In genomic region chr14:61700104-61700886, GRCh38 we compare ENCODE assay signal across 9 cellular contexts. TPM values are rescaled to one million over a fixed set of nuclear protein-coding genes. Genes with fewer than 3 reads are reported as not detected.
DNase-seq lines count a peak whose midpoint lies in the region; ATAC-seq and TF ChIP-seq lines count a peak whose summit lies in the region.
"Had no signal": no experiment of that assay in that cellular context is flagged by ENCODE, and none has a peak within 500 bp of the region (broad histone marks: within the 10 kb centered on the region; RNA-seq: fewer than 3 reads in every experiment).

No MANE protein-coding gene starts in this region.

- H3K9ac ChIP-seq in trophoblast cell (ENCODE audit: low read length), result no peak overlapping the region

- H3K9me3 ChIP-seq in trophoblast cell (ENCODE audit: insufficient read depth, low read depth, low read length), result no peaks in the 10 kb centered on the region

- TF ChIP-seq POLR2A in NB4 (IDR thresholded peaks at IDR 0.05; ENCODE audit: extremely low read depth, insufficient read length), result no peak

- H3K79me1 ChIP-seq in trophoblast cell (ENCODE audit: low read length), result peaks cover 9% of the 10 kb centered on the region

- peaks cover 44% of the 10 kb centered on the region for H3K36me3 Mint-ChIP-seq in dendritic cell treated with granulocyte-macrophage colony-stimulating factor and Interleukin-4, amounts not matched to agents 40 ng/mL and 50 ng/mL, for 4 days (ENCODE audit: low read depth)

- no peaks in the 10 kb centered on the region for H3K27me3 Mint-ChIP-seq in dendritic cell treated with granulocyte-macrophage colony-stimulating factor and Interleukin-4, amounts not matched to agents 40 ng/mL and 50 ng/mL, for 4 days

- no peak overlapping the region for H3K23ac ChIP-seq in trophoblast cell (ENCODE audit: low read length)

- no peak overlapping the region for H4K12ac ChIP-seq in trophoblast cell (ENCODE audit: low read depth, low read length)

- no peaks in the 10 kb centered on the region for H3K9me3 Mint-ChIP-seq in dendritic cell treated with granulocyte-macrophage colony-stimulating factor and Interleukin-4, amounts not matched to agents 40 ng/mL and 50 ng/mL, for 4 days

- H3K4me1 ChIP-seq in trophoblast cell (ENCODE audit: control insufficient read depth in 1 of 2, insufficient read depth in 2 of 2, low read length in 2 of 2), result no peaks in the 10 kb centered on the region

- H3K36me3 ChIP-seq in trophoblast cell (ENCODE audit: control insufficient read depth in 1 of 2, insufficient read depth in 2 of 2, low read length in 2 of 2), result no peaks in the 10 kb centered on the region

- no peak overlapping the region for H2BK120ac ChIP-seq in trophoblast cell (ENCODE audit: insufficient read depth, low read length, poor library complexity)

- WGBS in trophoblast cell (ENCODE audit: extremely low coverage, insufficient coverage, insufficient read length), result no CpG with 5 or more reads among the region's 2 CpGs

- peak overlapping the region; percentile 52 for H3K4me3 Mint-ChIP-seq in dendritic cell treated with granulocyte-macrophage colony-stimulating factor and Interleukin-4, amounts not matched to agents 40 ng/mL and 50 ng/mL, for 4 days

- peak overlapping the region; percentile 47 for H3K4me2 ChIP-seq in trophoblast cell (ENCODE audit: low read length)

- H3K27me3 ChIP-seq in trophoblast cell (ENCODE audit: insufficient read depth, low read length), result no peaks in the 10 kb centered on the region

- DNase-seq in NB4 (ENCODE audit: low read depth) (no peak), trophoblast cell (no peak), amniotic stem cell (lab: John Stamatoyannopoulos, UW) (no peak), posterior vena cava (ENCODE audit: low spot score) (no peak)
- DNase-seq: NCI-H2081, SIG-M5 had no signal

- intact Hi-C loops in dendritic cell treated with granulocyte-macrophage colony-stimulating factor and Interleukin-4, amounts not matched to agents 40 ng/mL and 50 ng/mL, for 4 days (cut with micrococcal nuclease), result no loop called here
- intact Hi-C loops in posterior vena cava (cut with DNase I), result no loop called here

- H2AK5ac ChIP-seq in trophoblast cell (ENCODE audit: low read length), result no peak overlapping the region

- H3K18ac ChIP-seq in trophoblast cell (ENCODE audit: low read length), result no peak overlapping the region

- H4K91ac ChIP-seq in trophoblast cell (ENCODE audit: low read depth, low read length), result no peak overlapping the region

- H3K4me3 ChIP-seq in GM08714 (ENCODE audit: low read length) (peak overlapping the region; percentile 19; the same call in 1 of the 2 replicates), NB4 (ENCODE audit: low read depth, low read length) (peak overlapping the region; percentile 6), trophoblast cell (ENCODE audit: low read depth, low read length) (no peak overlapping the region)

- no peak overlapping the region for H2BK5ac ChIP-seq in trophoblast cell (ENCODE audit: low read depth, low read length, poor library complexity)

- no peak overlapping the region for H4K8ac ChIP-seq in trophoblast cell (ENCODE audit: low read depth, low read length)

- ATAC-seq in HG02884 (IDR thresholded peaks at IDR 0.05; ENCODE audit: unreplicated experiment), result no peak

- H3K27ac ChIP-seq in trophoblast cell (ENCODE audit: low read depth, low read length), result no peak overlapping the region

- no peak for TF ChIP-seq CTCF in NB4 (IDR thresholded peaks at IDR 0.05; ENCODE audit: low read depth, low read length)

- peaks cover 18% of the 10 kb centered on the region for H3K79me2 ChIP-seq in trophoblast cell (ENCODE audit: control insufficient read depth, insufficient read depth, low read length, poor library complexity)

- H3K27ac Mint-ChIP-seq in dendritic cell treated with granulocyte-macrophage colony-stimulating factor and Interleukin-4, amounts not matched to agents 40 ng/mL and 50 ng/mL, for 4 days, result no peak overlapping the region

- peak overlapping the region; percentile 47 for H3K4ac ChIP-seq in trophoblast cell (ENCODE audit: low read depth, low read length)

- H3K4me1 Mint-ChIP-seq in dendritic cell treated with granulocyte-macrophage colony-stimulating factor and Interleukin-4, amounts not matched to agents 40 ng/mL and 50 ng/mL, for 4 days (ENCODE audit: low read depth), result peaks cover 31% of the 10 kb centered on the region

- H3K14ac ChIP-seq in trophoblast cell (ENCODE audit: low read length), result no peak overlapping the region

- H2AFZ ChIP-seq in trophoblast cell (ENCODE audit: insufficient read depth, low read length, poor library complexity), result no peak overlapping the region

- H2BK12ac ChIP-seq in trophoblast cell (ENCODE audit: low read length), result no peak overlapping the region

RNA-seq across cellular contexts. Expression of gene HIF1A, which starts 5.0 kb away (rescaled TPM):
- polyA plus RNA-seq in trophoblast cell (2013), result 429 and 461 TPM in 2 replicates
- 100 to 1,000 TPM; 131 to 187 TPM for total RNA-seq in posterior vena cava
